ENCODE assay signal across 12 cellular contexts in the genomic region with DNA sequence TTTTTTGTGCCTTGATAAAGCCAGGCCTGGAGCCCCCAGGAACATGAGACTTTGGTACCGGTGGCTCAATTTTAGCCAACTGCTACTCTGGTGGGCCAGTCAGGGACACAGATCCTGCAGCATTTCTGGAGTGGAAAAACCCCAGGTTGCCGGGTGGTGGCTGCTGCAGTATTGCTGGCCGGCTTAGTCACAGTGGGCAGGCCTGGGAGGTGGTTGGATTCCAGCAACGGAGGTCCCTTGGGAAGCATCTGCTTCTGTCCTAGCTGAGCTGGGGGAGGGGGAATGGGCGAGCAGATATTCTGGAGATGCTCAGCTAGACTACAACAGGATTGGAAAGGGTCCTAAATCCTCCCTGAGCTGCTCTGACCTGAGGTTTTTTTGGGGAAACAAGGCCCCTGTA. TPM values are rescaled to one million over a fixed set of nuclear protein-coding genes. Genes with fewer than 3 reads are reported as not detected.
DNase-seq lines count a peak whose midpoint lies in the region; ATAC-seq and TF ChIP-seq lines count a peak whose summit lies in the region.
"Had no signal": no experiment of that assay in that cellular context is flagged by ENCODE, and none has a peak within 500 bp of the region (broad histone marks: within the 10 kb centered on the region; RNA-seq: fewer than 3 reads in every experiment).

No MANE protein-coding gene starts in this region.

- WGBS in heart right ventricle, 2 donors: 34 to 43% methylated on average over 5 of the region's 5 CpGs
- WGBS in endodermal cell (ENCODE audit: insufficient coverage in 1 of 2, insufficient read length in 1 of 2), 2 experiments: 73 to 82% methylated on average over 3 to 5 of the region's 5 CpGs

- H3K4me1 ChIP-seq in heart right ventricle (peaks cover 4 to 38% (median 29%) of the 10 kb centered on the region in 9 donors), endodermal cell (ENCODE audit: control insufficient read depth, insufficient read depth, low read length) (peaks cover 3% of the 10 kb centered on the region)

- peaks cover 23% of the 10 kb centered on the region for H3K27me3 Mint-ChIP-seq in endodermal cell (ENCODE audit: insufficient read depth)
- H3K27me3 Mint-ChIP-seq in activated T-cell treated with anti-CD3 and anti-CD28 coated beads, Interleukin-2, amount 50 U/mL, for 4 hours (ENCODE audit: low read depth): peaks cover 3% of the 10 kb centered on the region

- no peak overlapping the region for H3K4me3 Mint-ChIP-seq in endodermal cell
- no peak overlapping the region for H3K4me3 Mint-ChIP-seq in activated T-cell treated with anti-CD3 and anti-CD28 coated beads, Interleukin-2, amount 50 U/mL, for 4 hours
- H3K4me3 Mint-ChIP-seq: neural progenitor cell had no signal

- H3K27me3 ChIP-seq in heart right ventricle (no peaks in the 10 kb centered on the region), endodermal cell (ENCODE audit: control insufficient read depth, insufficient read depth, low read length, poor library complexity, severe bottlenecking) (peaks cover 14% of the 10 kb centered on the region)

- H3K4me3 ChIP-seq in heart right ventricle: no peak overlapping the region
- no peak overlapping the region for H3K4me3 ChIP-seq in endodermal cell (ENCODE audit: low read length)
- H3K4me3 ChIP-seq: neural progenitor cell had no signal

- peak; percentile 64 to 86 (median 74) for ATAC-seq in heart right ventricle
- ATAC-seq in activated T-cell treated with anti-CD3 and anti-CD28 coated beads, Interleukin-2, amount 50 U/mL, for 4 hours: no peak
- ATAC-seq: activated CD4-positive, CD25-positive, alpha-beta regulatory T cell treated with anti-CD3 and anti-CD28 coated beads, Interleukin-2, amount 50 U/mL, for 24 hours had no signal

- no peak overlapping the region for H3K9ac ChIP-seq in endodermal cell (ENCODE audit: extremely low read depth, low read length, poor library complexity, severe bottlenecking)
- H3K9ac ChIP-seq: KMS-11, neural progenitor cell had no signal

- no peaks in the 10 kb centered on the region for H3K9me3 Mint-ChIP-seq in endodermal cell
- no peaks in the 10 kb centered on the region for H3K9me3 Mint-ChIP-seq in activated T-cell treated with anti-CD3 and anti-CD28 coated beads, Interleukin-2, amount 50 U/mL, for 4 hours

- no peak overlapping the region for H3K27ac Mint-ChIP-seq in endodermal cell
- H3K27ac Mint-ChIP-seq: neural progenitor cell had no signal

- no peaks in the 10 kb centered on the region for H3K36me3 Mint-ChIP-seq in endodermal cell (ENCODE audit: low read depth)
- no peaks in the 10 kb centered on the region for H3K36me3 Mint-ChIP-seq in activated T-cell treated with anti-CD3 and anti-CD28 coated beads, Interleukin-2, amount 50 U/mL, for 4 hours (ENCODE audit: insufficient read depth)
- H3K36me3 Mint-ChIP-seq: neural progenitor cell had no signal

- peak; percentile 11 for DNase-seq in GOT3 (lab: John Stamatoyannopoulos, UW)
- peak; percentile 57 for DNase-seq in T1000 (lab: John Stamatoyannopoulos, UW)
- peak; percentile 72 to 78 for DNase-seq in heart right ventricle
- DNase-seq in stimulated activated CD8-positive, alpha-beta memory T cell treated with anti-CD3 and anti-CD28 coated beads, Interleukin-4, amount 100 ng/mL, for 48 hours: peak; percentile 15
- no peak for DNase-seq in endodermal cell
- no peak for DNase-seq in activated T-cell treated with anti-CD3 and anti-CD28 coated beads, Interleukin-2, amount 50 U/mL, for 4 hours
- no peak for DNase-seq in activated T-cell treated with anti-CD3 and anti-CD28 coated beads, Interleukin-2, amount 50 U/mL, for 48 hours
- DNase-seq in stimulated activated CD4-positive, alpha-beta T cell treated with anti-CD3 and anti-CD28 coated beads, Interleukin-2, amount 100 ng/mL, for 48 hours: no peak

- no peaks in the 10 kb centered on the region for H3K36me3 ChIP-seq in heart right ventricle
- H3K36me3 ChIP-seq in endodermal cell (ENCODE audit: control insufficient read depth, insufficient read depth, low read length): no peaks in the 10 kb centered on the region
- H3K36me3 ChIP-seq: neural progenitor cell had no signal

- TF ChIP-seq CTCF in heart right ventricle (IDR thresholded peaks at IDR 0.05) (no peak), endodermal cell (conservative IDR thresholded peaks at IDR 0.05) (no peak)

- intact Hi-C loops in heart right ventricle (cut with DNase I): no loop called here

- H3K27ac ChIP-seq in heart right ventricle (peak overlapping the region in 8 of 10 donors; percentile 9 to 72 (median 38)), endodermal cell (ENCODE audit: low read depth, low read length) (no peak overlapping the region)
- H3K27ac ChIP-seq: KMS-11, neural progenitor cell had no signal

- peaks cover 2% of the 10 kb centered on the region for H3K4me1 Mint-ChIP-seq in endodermal cell
- H3K4me1 Mint-ChIP-seq in activated T-cell treated with anti-CD3 and anti-CD28 coated beads, Interleukin-2, amount 50 U/mL, for 4 hours (ENCODE audit: low read depth): no peaks in the 10 kb centered on the region
- H3K4me1 Mint-ChIP-seq: neural progenitor cell had no signal

- H3K9me3 ChIP-seq in heart right ventricle: no peaks in the 10 kb centered on the region
- no peaks in the 10 kb centered on the region for H3K9me3 ChIP-seq in endodermal cell (ENCODE audit: control insufficient read depth, low read length)

RNA-seq across cellular contexts. Expression of a gene that starts 31.7 kb away (rescaled TPM):
- total RNA-seq in heart right ventricle (not detected), endodermal cell (not detected)
- not detected for polyA plus RNA-seq in heart right ventricle
- not detected for polyA plus RNA-seq in endodermal cell (2013, experiment 1 of 2)
- polyA plus RNA-seq in endodermal cell (2013, experiment 2 of 2): not detected
- not detected for total RNA-seq in activated T-cell treated with anti-CD3 and anti-CD28 coated beads, Interleukin-2, amount 50 U/mL, for 4 hours
- total RNA-seq: OCI-LY7 had no signal

RNA-seq across cellular contexts. Expression of a gene that starts 49.9 kb away (rescaled TPM):
- 10 to 100 TPM in 2 of 10 donors, 1 to 10 TPM in 8; 5.5 to 19.6 (median 8.2) TPM for total RNA-seq in heart right ventricle
- polyA plus RNA-seq in heart right ventricle: 10 to 100 TPM in 1 of 2 donors, 1 to 10 TPM in 1; 2.6 to 32.7 TPM
- 10 to 100 TPM; 10.6 to 16.6 TPM for total RNA-seq in endodermal cell
- 5.1 TPM for polyA plus RNA-seq in endodermal cell (2013, experiment 1 of 2)
- polyA plus RNA-seq in endodermal cell (2013, experiment 2 of 2): 5.1 TPM
- 1 to 10 TPM in 2 of 3 donors, under 1 TPM in 1; 0.79 to 2.3 (median 1.4) TPM for total RNA-seq in activated T-cell treated with anti-CD3 and anti-CD28 coated beads, Interleukin-2, amount 50 U/mL, for 4 hours
- total RNA-seq: OCI-LY7 had no signal

Comparison
In these comparisons a context has a peak if more than half of its experiments do, and no peak if none do; other contexts are left out.
1. DNase-seq: peak in GOT3 (single experiment), T1000 (single experiment), heart right ventricle (2 of 2) and stimulated activated CD8-positive, alpha-beta memory T cell treated with anti-CD3 and anti-CD28 coated beads, Interleukin-4, amount 100 ng/mL, for 48 hours (single experiment); none in endodermal cell (single experiment), activated T-cell treated with anti-CD3 and anti-CD28 coated beads, Interleukin-2, amount 50 U/mL, for 4 hours (single experiment), activated T-cell treated with anti-CD3 and anti-CD28 coated beads, Interleukin-2, amount 50 U/mL, for 48 hours (0 of 2) and stimulated activated CD4-positive, alpha-beta T cell treated with anti-CD3 and anti-CD28 coated beads, Interleukin-2, amount 100 ng/mL, for 48 hours (0 of 2).
2. ATAC-seq: peak in heart right ventricle (8 of 8); none in activated T-cell treated with anti-CD3 and anti-CD28 coated beads, Interleukin-2, amount 50 U/mL, for 4 hours (0 of 2).